Comparison of ENCODE assay signal across 20 cellular contexts in the genomic region with DNA sequence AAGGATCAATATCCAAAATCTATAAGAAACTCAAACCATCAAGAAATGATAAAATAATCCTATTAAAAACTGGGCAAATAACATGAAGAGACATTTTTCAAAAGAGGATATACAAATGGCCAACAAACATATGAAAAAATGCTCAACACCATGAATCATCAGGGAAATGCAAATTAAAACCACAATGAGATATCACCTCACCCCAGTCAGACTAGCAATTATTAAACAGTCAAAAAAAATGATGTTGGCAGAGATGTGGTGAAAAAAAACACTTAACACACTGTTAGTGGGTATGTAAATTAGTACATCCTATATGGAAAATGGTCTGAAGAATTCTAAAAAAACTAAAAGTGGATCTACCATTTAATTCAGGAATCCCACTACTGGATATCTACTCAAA.
DNase-seq lines count a peak whose midpoint lies in the region; ATAC-seq and TF ChIP-seq lines count a peak whose summit lies in the region.
"Had no signal": no experiment of that assay in that cellular context is flagged by ENCODE, and none has a peak within 500 bp of the region (broad histone marks: within the 10 kb centered on the region; RNA-seq: fewer than 3 reads in every experiment).

No MANE protein-coding gene starts in this region.

- no peak for ATAC-seq in HG03354 (IDR thresholded peaks at IDR 0.05; ENCODE audit: poor library complexity, severe bottlenecking, unreplicated experiment)
- ATAC-seq: HepG2, K562, Panc1 had no signal

- peak; percentile 28 for DNase-seq in Caki2 (ENCODE audit: low read depth)
- DNase-seq in HS-5 (ENCODE audit: low read depth) = peak; percentile 6
- DNase-seq in astrocyte of the hippocampus (ENCODE audit: low read depth, low spot score) = peak; percentile 39
- DNase-seq in kidney tubule cell (ENCODE audit: low spot score) = peak; percentile 45
- DNase-seq in testis = no peak
- DNase-seq in hepatic stellate cell (ENCODE audit: low spot score) = no peak
- DNase-seq: BE2C; DMS79; NCI-H1092 treated with DMSO at 0.1 percent for 48 hours; NCI-H2029 treated with DMSO at 0.1 percent for 48 hours; NCI-H226; NCI-H510A treated with DMSO at 0.1 percent for 48 hours; NCI-H748 treated with DMSO at 0.1 percent for 48 hours; NK-92 treated with Interleukin-12 subunit alpha and Interleukin-12 subunit beta, amount 100 ng/mL, for 24 hours; SJCRH30; T-helper 1 cell had no signal

- no peak overlapping the region for H3K4me3 ChIP-seq in testis
- H3K4me3 ChIP-seq: K562, SJCRH30 had no signal

- intact Hi-C loops in testis (cut with DNase I; ENCODE audit: low total_unique reads) = no loop called here

- no peaks in the 10 kb centered on the region for H3K36me3 ChIP-seq in testis (ENCODE audit: low read depth, missing control alignments)
- H3K36me3 ChIP-seq: BE2C, SJCRH30 had no signal

- no peaks in the 10 kb centered on the region for H3K27me3 ChIP-seq in testis
- H3K27me3 ChIP-seq: BE2C, SJCRH30 had no signal

- H3K27ac ChIP-seq in testis = no peak overlapping the region
- H3K27ac ChIP-seq: SJCRH30 had no signal

- no peak for TF ChIP-seq POLR2A in testis (IDR thresholded peaks at IDR 0.05)

- no peak for TF ChIP-seq CTCF in testis (IDR thresholded peaks at IDR 0.05)

- in situ Hi-C loops in Caki2 (cut with HindIII; ENCODE audit: low pct_unique_long_range_greater_than_20kb, low sequenced_read_pairs) = no loop called here

- H3K9me3 ChIP-seq in testis = no peaks in the 10 kb centered on the region
- H3K9me3 ChIP-seq: BE2C, SJCRH30 had no signal

- no peaks in the 10 kb centered on the region for H3K4me1 ChIP-seq in testis
- H3K4me1 ChIP-seq: BE2C, SJCRH30 had no signal

Comparison
In these comparisons a context has a peak if more than half of its experiments do, and no peak if none do; other contexts are left out.
1. DNase-seq: peak in Caki2 (single experiment), HS-5 (single experiment), astrocyte of the hippocampus (single experiment) and kidney tubule cell (single experiment); none in testis (single experiment) and hepatic stellate cell (single experiment).